ENCODE assay signal across 8 cellular contexts in the genomic region with DNA sequence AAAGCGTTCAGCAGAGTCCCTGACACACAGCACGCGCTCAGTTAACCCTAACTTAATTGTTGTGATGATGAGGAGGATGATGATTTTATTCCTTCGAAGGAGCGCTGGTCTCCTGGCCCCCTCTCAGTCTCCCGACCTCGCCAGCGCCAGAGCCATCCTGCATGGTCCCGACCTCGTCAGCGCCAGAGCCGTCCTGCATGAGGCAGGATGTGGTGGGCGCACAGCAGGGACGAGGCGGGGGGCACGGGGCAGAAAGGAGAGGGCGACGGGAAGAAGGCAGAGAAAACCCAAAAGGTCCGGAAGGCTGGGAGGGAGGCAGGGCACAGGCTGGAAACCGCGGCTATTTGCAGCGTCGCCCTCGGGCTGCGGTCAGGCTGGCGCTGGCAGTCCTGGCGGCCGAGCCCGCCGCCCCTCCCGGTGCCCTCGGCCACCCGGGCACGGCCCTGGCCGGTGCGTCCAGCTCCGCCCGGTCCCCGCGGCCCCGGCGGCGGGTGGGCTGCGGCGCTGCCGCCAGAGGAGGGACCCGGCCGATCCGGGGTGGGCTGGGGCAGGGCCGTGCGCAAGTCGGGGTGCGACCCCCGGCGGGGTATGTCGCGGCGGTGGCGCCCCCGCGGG. TPM values are rescaled to one million over a fixed set of nuclear protein-coding genes. Genes with fewer than 3 reads are reported as not detected.
DNase-seq lines count a peak whose midpoint lies in the region; ATAC-seq and TF ChIP-seq lines count a peak whose summit lies in the region.

No MANE protein-coding gene starts in this region.

- H3K36me3 ChIP-seq in left lung (peaks cover 0 to 13% of the 10 kb centered on the region in 2 donors), thoracic aorta (no peaks in the 10 kb centered on the region), WERI-Rb-1 (no peaks in the 10 kb centered on the region)

- peak; percentile 22 for ATAC-seq in Right ventricle myocardium inferior
- peak; percentile 51 for ATAC-seq in left lung
- ATAC-seq in thoracic aorta (ENCODE audit: insufficient number of reproducible peaks, low FRiP score, low read depth) = no peak
- no peak for ATAC-seq in GM19397 (IDR thresholded peaks at IDR 0.05; ENCODE audit: unreplicated experiment)
- no peak for ATAC-seq in HG02763 (IDR thresholded peaks at IDR 0.05; ENCODE audit: unreplicated experiment)

- intact Hi-C loops in Right ventricle myocardium inferior (cut with DNase I) (loop anchor here (2.0 kb wide), 2 partner anchors 62 to 284 kb away; a partner anchor contains a TSS), cardiac septum (cut with DNase I) (loop anchor here (1.0 to 5.0 kb wide), 3 partner anchors 63 to 280 kb away; a partner anchor contains a TSS), left lung (cut with DNase I) (loop anchor here in 1 of 2 donors (10.0 kb wide), 1 partner anchor 276 kb away; a partner anchor contains a TSS)

- in situ Hi-C loops in astrocyte of the cerebellum (cut with HindIII; ENCODE audit: low sequenced_read_pairs) = loop anchor here (5.0 kb wide), 1 partner anchor 56 kb away; no protein-coding TSS in a partner anchor

- H3K4me3 ChIP-seq in astrocyte of the cerebellum (ENCODE audit: low read depth, low read length) = peak overlapping the region; percentile 42
- peak overlapping the region; percentile 35 to 50 for H3K4me3 ChIP-seq in left lung
- peak overlapping the region; percentile 90 for H3K4me3 ChIP-seq in thoracic aorta
- H3K4me3 ChIP-seq in WERI-Rb-1 (ENCODE audit: low read depth, low read length) = no peak overlapping the region

- H3K27me3 ChIP-seq in left lung (peaks cover 0 to 20% of the 10 kb centered on the region in 2 donors), thoracic aorta (replicated peaks; ENCODE audit: insufficient read depth) (no peaks in the 10 kb centered on the region), WERI-Rb-1 (ENCODE audit: insufficient read depth, low read depth, severe bottlenecking) (no peaks in the 10 kb centered on the region)

- TF ChIP-seq CTCF in astrocyte of the cerebellum (IDR thresholded peaks at IDR 0.05; ENCODE audit: low read depth, low read length, missing control alignments) (no peak), left lung (IDR thresholded peaks at IDR 0.05) (no peak), thoracic aorta (IDR thresholded peaks at IDR 0.05) (no peak), WERI-Rb-1 (IDR thresholded peaks at IDR 0.05; ENCODE audit: low read depth, low read length) (no peak)

- H3K27ac ChIP-seq in left lung = peak overlapping the region in 1 of 2 donors; percentile 57
- H3K27ac ChIP-seq in thoracic aorta = no peak overlapping the region
- H3K27ac ChIP-seq in WERI-Rb-1 = no peak overlapping the region

- H3K4me1 ChIP-seq in left lung (peaks cover 4 to 19% of the 10 kb centered on the region in 2 donors), thoracic aorta (ENCODE audit: control insufficient read depth in 1 of 2, low read depth in 2 of 2) (peaks cover 6 to 21% of the 10 kb centered on the region in 2 donors)

- H3K9me3 ChIP-seq in left lung = no peaks in the 10 kb centered on the region
- H3K9me3 ChIP-seq in thoracic aorta = no peaks in the 10 kb centered on the region
- no peaks in the 10 kb centered on the region for H3K9me3 ChIP-seq in WERI-Rb-1 (ENCODE audit: severe bottlenecking)

- DNase-seq in Right ventricle myocardium inferior (ENCODE audit: missing footprints) (no peak), cardiac septum (ENCODE audit: low spot score) (no peak), astrocyte of the cerebellum (ENCODE audit: low read depth) (no peak), left lung (peak in 1 of 2 donors; percentile 84), thoracic aorta (ENCODE audit: low spot score) (no peak), WERI-Rb-1 (no peak)

RNA-seq across cellular contexts. Expression of a gene that starts 3.0 kb away (rescaled TPM):
- total RNA-seq in Right ventricle myocardium inferior (0.43 TPM), cardiac septum (1.7 TPM), left lung (not detected), thoracic aorta (not detected)

Comparison
In these comparisons a context has a peak if more than half of its experiments do, and no peak if none do; other contexts are left out.
1. ATAC-seq: peak in Right ventricle myocardium inferior (single experiment) and left lung (single experiment); none in thoracic aorta (single experiment), GM19397 (single experiment) and HG02763 (single experiment).